In genomic region chr7:139682136-139683013, GRCh38 we compare ENCODE assay signal across 8 cellular contexts.
DNase-seq lines count a peak whose midpoint lies in the region; ATAC-seq, FAIRE-seq and TF ChIP-seq lines count a peak whose summit lies in the region.

No MANE protein-coding gene starts in this region.

- intact Hi-C loops in kidney (cut with DNase I) = no loop called here
- intact Hi-C loops in upper lobe of right lung (cut with DNase I) = no loop called here

- no peaks in the 10 kb centered on the region for H3K27me3 ChIP-seq in upper lobe of right lung

- TF ChIP-seq CTCF in GM12865 (IDR thresholded peaks at IDR 0.05; ENCODE audit: insufficient read depth, low read depth, low read length, missing control alignments) (no peak), kidney (IDR thresholded peaks at IDR 0.05; ENCODE audit: borderline replicate concordance, extremely low read depth, insufficient read depth) (no peak), upper lobe of right lung (IDR thresholded peaks at IDR 0.05) (no peak)

- ATAC-seq in HG02759 (IDR thresholded peaks at IDR 0.05; ENCODE audit: unreplicated experiment) (peak; percentile 56), upper lobe of right lung (peak; percentile 60)

- FAIRE-seq in kidney (lab: Jason Lieb, UNC) = no peak

- H3K9me3 ChIP-seq in kidney (ENCODE audit: control insufficient read depth in 1 of 2, low read length in 2 of 2) = peaks cover 0 to 5% of the 10 kb centered on the region in 2 donors
- no peaks in the 10 kb centered on the region for H3K9me3 ChIP-seq in upper lobe of right lung

- H3K4me1 ChIP-seq in kidney (ENCODE audit: control insufficient read depth in 1 of 2, insufficient read depth in 1 of 2, low read depth in 1 of 2, low read length in 2 of 2) (peaks cover 52 to 59% of the 10 kb centered on the region in 2 donors), upper lobe of right lung (peaks cover 49% of the 10 kb centered on the region)

- peak overlapping the region; percentile 86 to 96 for H3K27ac ChIP-seq in kidney (ENCODE audit: low read depth in 2 of 2, low read length in 2 of 2)
- peak overlapping the region; percentile 81 for H3K27ac ChIP-seq in upper lobe of right lung

- H3K36me3 ChIP-seq in kidney (ENCODE audit: control insufficient read depth in 1 of 2, insufficient read depth in 2 of 2, low read length in 2 of 2) (no peaks in the 10 kb centered on the region), upper lobe of right lung (no peaks in the 10 kb centered on the region)

- DNase-seq in GM12865 (ENCODE audit: low read depth) (peak; percentile 87), kidney (no peak), upper lobe of right lung (no peak), SHP77 (lab: John Stamatoyannopoulos, UW) (no peak), SW480 (ENCODE audit: low spot score) (no peak), NCI-H510A (lab: John Stamatoyannopoulos, UW) (no peak)
- DNase-seq in activated T-helper 9 cell treated with anti-CD3 and anti-CD28 coated beads, Interleukin-2, amount 50 U/mL, for 16 hours (ENCODE audit: low read depth) = peak; percentile 24

- H3K9ac ChIP-seq in kidney (ENCODE audit: low read length in 2 of 2) = peak overlapping the region; percentile 18 to 52

- H3K4me3 ChIP-seq in GM12865 (ENCODE audit: low read depth, low read length) = peak overlapping the region; percentile 47
- H3K4me3 ChIP-seq in kidney (ENCODE audit: low read length in 2 of 2) = no peak overlapping the region
- H3K4me3 ChIP-seq in upper lobe of right lung = no peak overlapping the region

Comparison
In these comparisons a context has a peak if more than half of its experiments do, and no peak if none do; other contexts are left out.
1. DNase-seq: peak in GM12865 (single experiment) and activated T-helper 9 cell treated with anti-CD3 and anti-CD28 coated beads, Interleukin-2, amount 50 U/mL, for 16 hours (single experiment); none in kidney (single experiment), upper lobe of right lung (single experiment), SHP77 (0 of 2), SW480 (single experiment) and NCI-H510A (single experiment).